Comparison of ENCODE assay signal across 19 cellular contexts in the genomic region with DNA sequence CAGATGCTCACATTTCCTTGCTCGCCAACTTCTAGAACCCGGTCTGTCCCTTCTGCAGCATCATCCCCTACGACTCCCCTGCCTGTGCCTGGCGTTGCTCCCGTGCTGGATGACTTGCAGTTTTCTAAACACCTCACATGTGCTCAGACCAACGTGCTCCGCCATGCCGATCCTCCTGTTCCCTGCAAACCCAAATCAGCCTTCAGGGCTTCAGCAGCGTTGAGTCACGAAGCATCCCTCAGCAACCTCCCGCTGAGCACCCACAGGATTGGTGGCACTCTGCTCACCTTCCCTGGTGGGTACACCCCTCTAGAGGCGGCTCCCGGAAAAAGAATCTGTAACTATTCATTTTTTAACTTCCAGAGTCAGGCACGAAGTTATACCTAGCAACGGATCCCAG. TPM values are rescaled to one million over a fixed set of nuclear protein-coding genes. Genes with fewer than 3 reads are reported as not detected.
DNase-seq lines count a peak whose midpoint lies in the region; ATAC-seq, FAIRE-seq and TF ChIP-seq lines count a peak whose summit lies in the region.
"Had no signal": no experiment of that assay in that cellular context is flagged by ENCODE, and none has a peak within 500 bp of the region (broad histone marks: within the 10 kb centered on the region; RNA-seq: fewer than 3 reads in every experiment).

No MANE protein-coding gene starts in this region.

- H3K36me3 Mint-ChIP-seq in CD4-positive, alpha-beta memory T cell: no peaks in the 10 kb centered on the region
- peaks cover 5% of the 10 kb centered on the region for H3K36me3 Mint-ChIP-seq in glutamatergic neuron (ENCODE audit: unreplicated experiment)
- H3K36me3 Mint-ChIP-seq: CD8-positive, alpha-beta T cell; stimulated activated naive B cell treated with anti-CD40 and anti-IgM and Interleukin-4, amounts not matched to agents 10 μg/mL and 1 μg/mL and 100 μg/mL, for 72 hours had no signal

- H3K27ac ChIP-seq in A549 (no peak overlapping the region), RWPE1 (no peak overlapping the region)
- no peak overlapping the region for H3K27ac ChIP-seq in CD4-positive, alpha-beta memory T cell (ENCODE audit: low read depth, low read length)
- H3K27ac ChIP-seq: heart left ventricle, ovary, tibial artery had no signal

- no peaks in the 10 kb centered on the region for H3K27me3 ChIP-seq in CD4-positive, alpha-beta memory T cell (ENCODE audit: insufficient read depth, low read length)
- H3K27me3 ChIP-seq: ovary had no signal

- CTCF ChIA-PET in A549 (lab: Yijun Ruan, JAX) (interaction anchor here (0.6 to 2.9 kb wide), 12 partner anchors 9 to 1606 kb away, joined by 3 to 31 read pairs (median 5); no protein-coding TSS in a partner anchor), RWPE1 (lab: Yijun Ruan, JAX) (interaction anchor here (0.6 to 1.5 kb wide), 11 partner anchors 15 to 370 kb away, joined by 3 to 7 read pairs (median 4); no protein-coding TSS in a partner anchor)
- CTCF ChIA-PET in CD4-positive, alpha-beta memory T cell (lab: Charles Lee; ENCODE audit: partially characterized antibody): interaction anchor here (0.6 kb wide), 1 partner anchor 28 kb away, joined by 3 read pairs; no protein-coding TSS in a partner anchor

- ATAC-seq in A549: no peak
- ATAC-seq: CD8-positive, alpha-beta T cell; stimulated activated naive B cell treated with anti-CD40 and anti-IgM and Interleukin-4, amounts not matched to agents 10 μg/mL and 1 μg/mL and 100 μg/mL, for 72 hours had no signal

- no peak for FAIRE-seq in A549 (lab: Jason Lieb, UNC)

- no peak for TF ChIP-seq RAD21 in A549 (conservative IDR thresholded peaks at IDR 0.05 in 1 of 2, IDR thresholded peaks at IDR 0.05 in 1 of 2)

- no peaks in the 10 kb centered on the region; the same call in 2 of the 3 replicates for H3K9me3 ChIP-seq in A549
- no peaks in the 10 kb centered on the region for H3K9me3 ChIP-seq in CD4-positive, alpha-beta memory T cell (ENCODE audit: control insufficient read depth in 1 of 2, low read length in 2 of 2)
- H3K9me3 ChIP-seq: heart left ventricle, ovary, tibial artery had no signal

- H3K4me1 Mint-ChIP-seq in CD4-positive, alpha-beta memory T cell: peaks cover 0 to 6% (median 2%) of the 10 kb centered on the region in 4 donors
- H3K4me1 Mint-ChIP-seq in glutamatergic neuron (ENCODE audit: low read depth, unreplicated experiment): no peaks in the 10 kb centered on the region
- H3K4me1 Mint-ChIP-seq: stimulated activated naive B cell treated with anti-CD40 and anti-IgM and Interleukin-4, amounts not matched to agents 10 μg/mL and 1 μg/mL and 100 μg/mL, for 72 hours had no signal

- POLR2A ChIA-PET in A549 (lab: Yijun Ruan, JAX) (no interaction called here), RWPE1 (lab: Yijun Ruan, JAX; ENCODE audit: low non-redundant PET) (no interaction called here)
- POLR2A ChIA-PET in CD4-positive, alpha-beta memory T cell (lab: Charles Lee; ENCODE audit: partially characterized antibody): no interaction called here

- no peak for TF ChIP-seq CTCF in A549 (IDR thresholded peaks at IDR 0.05)
- TF ChIP-seq CTCF in RWPE1 (conservative IDR thresholded peaks at IDR 0.05; ENCODE audit: low read depth): no peak
- no peak for TF ChIP-seq CTCF in glutamatergic neuron (IDR thresholded peaks at IDR 0.05; ENCODE audit: partially characterized antibody, unreplicated experiment)

- 49% methylated on average over 15 of the region's 15 CpGs for WGBS in A549 (ENCODE audit: missing lambda C conversion rate)

- H3K4me2 ChIP-seq in A549: no peak overlapping the region

- intact Hi-C loops in head of caudate nucleus (cut with DNase I): loop anchor here (2.0 kb wide), 1 partner anchor 288 kb away; no protein-coding TSS in a partner anchor
- intact Hi-C loops in CD4-positive, alpha-beta memory T cell (cut with micrococcal nuclease): loop anchor here (1.0 kb wide), 1 partner anchor 309 kb away; no protein-coding TSS in a partner anchor

- DNase-seq in A549 (ENCODE audit: low read depth in 1 of 2, low spot score in 1 of 2): no peak
- DNase-seq in ELF-1 (ENCODE audit: low read depth, low spot score): peak; percentile 50
- peak; percentile 59 for DNase-seq in RWPE1 (ENCODE audit: low spot score)
- DNase-seq in head of caudate nucleus: peak in 39 of 42 donors; percentile 13 to 79 (median 45)
- DNase-seq in GF-D8 (lab: John Stamatoyannopoulos, UW): no peak
- DNase-seq in NCI-H1105 (lab: John Stamatoyannopoulos, UW): no peak
- no peak for DNase-seq in CD4-positive, alpha-beta memory T cell
- DNase-seq in glutamatergic neuron: no peak
- DNase-seq: effector memory CD4-positive, alpha-beta T cell; HCEC 1CT; NCI-H446 treated with DMSO at 0.1 percent for 48 hours; SIG-M5; stimulated activated naive B cell treated with anti-CD40 and anti-IgM and Interleukin-4, amounts not matched to agents 10 μg/mL and 1 μg/mL and 100 μg/mL, for 72 hours; tibial artery had no signal

- H3K27ac Mint-ChIP-seq in CD4-positive, alpha-beta memory T cell: no peak overlapping the region
- no peak overlapping the region for H3K27ac Mint-ChIP-seq in glutamatergic neuron (ENCODE audit: unreplicated experiment)
- H3K27ac Mint-ChIP-seq: activated naive CD4-positive, alpha-beta T cell treated with anti-CD3 and anti-CD28 coated beads for 36 hours; CD8-positive, alpha-beta T cell; stimulated activated naive B cell treated with anti-CD40 and anti-IgM and Interleukin-4, amounts not matched to agents 10 μg/mL and 1 μg/mL and 100 μg/mL, for 72 hours had no signal

- TF ChIP-seq EP300 in A549 (IDR thresholded peaks at IDR 0.05): no peak

- H3K9me3 Mint-ChIP-seq in CD4-positive, alpha-beta memory T cell: peaks cover 0 to 2% (median 0%) of the 10 kb centered on the region in 8 donors
- peaks cover 4% of the 10 kb centered on the region for H3K9me3 Mint-ChIP-seq in glutamatergic neuron (ENCODE audit: unreplicated experiment)
- H3K9me3 Mint-ChIP-seq: activated naive CD4-positive, alpha-beta T cell treated with anti-CD3 and anti-CD28 coated beads for 36 hours; CD8-positive, alpha-beta T cell; stimulated activated naive B cell treated with anti-CD40 and anti-IgM and Interleukin-4, amounts not matched to agents 10 μg/mL and 1 μg/mL and 100 μg/mL, for 72 hours had no signal

- no peak overlapping the region for H3K4me3 Mint-ChIP-seq in CD4-positive, alpha-beta memory T cell
- H3K4me3 Mint-ChIP-seq in glutamatergic neuron (ENCODE audit: unreplicated experiment): no peak overlapping the region
- H3K4me3 Mint-ChIP-seq: activated naive CD4-positive, alpha-beta T cell treated with anti-CD3 and anti-CD28 coated beads for 36 hours; CD8-positive, alpha-beta T cell; stimulated activated naive B cell treated with anti-CD40 and anti-IgM and Interleukin-4, amounts not matched to agents 10 μg/mL and 1 μg/mL and 100 μg/mL, for 72 hours had no signal

- H3K36me3 ChIP-seq in CD4-positive, alpha-beta memory T cell (ENCODE audit: insufficient read depth, low read length): no peaks in the 10 kb centered on the region
- H3K36me3 ChIP-seq: heart left ventricle, ovary, tibial artery had no signal

- no peak for TF ChIP-seq POLR2A in A549 (IDR thresholded peaks at IDR 0.05; ENCODE audit: low read length)

- H3K4me1 ChIP-seq in A549: no peaks in the 10 kb centered on the region
- H3K4me1 ChIP-seq in CD4-positive, alpha-beta memory T cell (ENCODE audit: insufficient read depth, low read length): no peaks in the 10 kb centered on the region

- H3K4me3 ChIP-seq in A549: no peak overlapping the region
- H3K4me3 ChIP-seq in CD4-positive, alpha-beta memory T cell (ENCODE audit: low read length in 2 of 2): no peak overlapping the region
- H3K4me3 ChIP-seq: heart left ventricle, lung, ovary, tibial artery had no signal

- H3K27me3 Mint-ChIP-seq in CD4-positive, alpha-beta memory T cell: peaks cover 7% of the 10 kb centered on the region in 2 donors
- peaks cover 2% of the 10 kb centered on the region for H3K27me3 Mint-ChIP-seq in glutamatergic neuron (ENCODE audit: unreplicated experiment)

TF ChIP-seq in A549, 52 proteins besides CTCF, POLR2A, EP300 and RAD21:
- peak; percentile 84 for TF ChIP-seq NFE2L2 (conservative IDR thresholded peaks at IDR 0.05; ENCODE audit: low read length)
- TF ChIP-seq, protein P1, sequence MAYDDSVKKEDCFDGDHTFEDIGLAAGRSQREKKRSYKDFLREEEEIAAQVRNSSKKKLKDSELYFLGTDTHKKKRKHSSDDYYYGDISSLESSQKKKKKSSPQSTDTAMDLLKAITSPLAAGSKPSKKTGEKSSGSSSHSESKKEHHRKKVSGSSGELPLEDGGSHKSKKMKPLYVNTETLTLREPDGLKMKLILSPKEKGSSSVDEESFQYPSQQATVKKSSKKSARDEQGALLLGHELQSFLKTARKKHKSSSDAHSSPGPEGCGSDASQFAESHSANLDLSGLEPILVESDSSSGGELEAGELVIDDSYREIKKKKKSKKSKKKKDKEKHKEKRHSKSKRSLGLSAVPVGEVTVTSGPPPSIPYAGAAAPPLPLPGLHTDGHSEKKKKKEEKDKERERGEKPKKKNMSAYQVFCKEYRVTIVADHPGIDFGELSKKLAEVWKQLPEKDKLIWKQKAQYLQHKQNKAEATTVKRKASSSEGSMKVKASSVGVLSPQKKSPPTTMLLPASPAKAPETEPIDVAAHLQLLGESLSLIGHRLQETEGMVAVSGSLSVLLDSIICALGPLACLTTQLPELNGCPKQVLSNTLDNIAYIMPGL (CRISPR knock-in tag; IDR thresholded peaks at IDR 0.05; ENCODE audit: borderline replicate concordance): no peak

RNA-seq across cellular contexts. Expression of a gene that starts 2.8 kb away (rescaled TPM):
- not detected in 2 replicates for polyA plus RNA-seq in A549 (2011; rRNA removed)
- polyA plus RNA-seq in A549 (2012; cell fraction: cytosol; rRNA removed): not detected in 2 replicates
- polyA plus RNA-seq in A549 (2012; cell fraction: nucleus; rRNA removed): not detected in 2 replicates
- not detected in 3 replicates for polyA plus RNA-seq in A549 (2017; fragmentation: RNase III; extraction: RNeasy Plus Mini Kit Qiagen cat#74134 plus additional on column Dnase treatment)
- polyA minus RNA-seq in A549 (2011; rRNA and poly(A)+ RNA removed): not detected in 2 replicates
- total RNA-seq in CD4-positive, alpha-beta memory T cell: not detected
- not detected for polyA plus RNA-seq in CD4-positive, alpha-beta memory T cell
- total RNA-seq in glutamatergic neuron (ENCODE audit: unreplicated experiment): not detected
- total RNA-seq: activated naive CD4-positive, alpha-beta T cell treated with anti-CD3 and anti-CD28 coated beads for 36 hours; CD8-positive, alpha-beta T cell; heart left ventricle; lung had no signal
- polyA plus RNA-seq: heart left ventricle, lung had no signal

Comparison
In these comparisons a context has a peak if more than half of its experiments do, and no peak if none do; other contexts are left out.
1. DNase-seq: peak in ELF-1 (single experiment), RWPE1 (single experiment) and head of caudate nucleus (39 of 42); none in A549 (0 of 2), GF-D8 (single experiment), NCI-H1105 (single experiment), CD4-positive, alpha-beta memory T cell (0 of 5) and glutamatergic neuron (single experiment).